Comparison of ENCODE assay signal across 2 cellular contexts in the genomic region with DNA sequence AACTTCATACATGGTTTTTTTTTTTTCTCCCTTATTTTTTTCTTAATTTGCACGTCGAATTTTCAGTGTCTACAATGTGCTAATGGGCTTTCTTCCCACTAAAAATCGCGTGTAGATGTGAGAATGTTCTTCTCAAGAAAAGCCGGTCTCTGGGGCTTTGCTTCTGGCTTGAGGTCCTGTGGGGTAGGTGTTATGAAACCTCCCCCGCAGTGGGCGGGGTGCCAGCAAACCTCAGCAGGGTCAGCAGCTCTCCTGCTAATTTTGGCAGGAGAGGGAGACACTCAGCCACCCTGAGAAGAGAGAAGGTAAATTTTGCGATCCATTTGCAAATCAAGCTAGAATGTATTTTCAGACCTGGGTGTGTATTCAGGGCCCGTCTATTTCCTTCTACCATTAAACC.
TF ChIP-seq lines count a peak whose summit lies in the region.

No MANE protein-coding gene starts in this region.

TF ChIP-seq in IMR-90, 13 proteins besides CTCF, POLR2A, EP300 and RAD21:
- TF ChIP-seq CHD1 (IDR thresholded peaks at IDR 0.05; ENCODE audit: low read depth, low read length) (no peak), FOS (IDR thresholded peaks at IDR 0.05; ENCODE audit: low read depth, low read length) (no peak), CEBPB (IDR thresholded peaks at IDR 0.05; ENCODE audit: low read depth, low read length) (no peak), NFE2L2 (IDR thresholded peaks at IDR 0.05; ENCODE audit: low read depth, low read length) (no peak), BHLHE40 (IDR thresholded peaks at IDR 0.05; ENCODE audit: low read depth, low read length) (no peak), MAZ (IDR thresholded peaks at IDR 0.05; ENCODE audit: borderline replicate concordance, low read depth, low read length) (no peak), RCOR1 (IDR thresholded peaks at IDR 0.05; ENCODE audit: insufficient replicate concordance, low read length) (no peak), MAFK (IDR thresholded peaks at IDR 0.05; ENCODE audit: low read depth, low read length) (no peak), MXI1 (IDR thresholded peaks at IDR 0.05; ENCODE audit: borderline replicate concordance, low read depth, low read length) (no peak), SMC3 (IDR thresholded peaks at IDR 0.05; ENCODE audit: low read depth, low read length) (no peak)
- TF ChIP-seq, protein P1, sequence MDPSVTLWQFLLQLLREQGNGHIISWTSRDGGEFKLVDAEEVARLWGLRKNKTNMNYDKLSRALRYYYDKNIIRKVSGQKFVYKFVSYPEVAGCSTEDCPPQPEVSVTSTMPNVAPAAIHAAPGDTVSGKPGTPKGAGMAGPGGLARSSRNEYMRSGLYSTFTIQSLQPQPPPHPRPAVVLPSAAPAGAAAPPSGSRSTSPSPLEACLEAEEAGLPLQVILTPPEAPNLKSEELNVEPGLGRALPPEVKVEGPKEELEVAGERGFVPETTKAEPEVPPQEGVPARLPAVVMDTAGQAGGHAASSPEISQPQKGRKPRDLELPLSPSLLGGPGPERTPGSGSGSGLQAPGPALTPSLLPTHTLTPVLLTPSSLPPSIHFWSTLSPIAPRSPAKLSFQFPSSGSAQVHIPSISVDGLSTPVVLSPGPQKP (IDR thresholded peaks at IDR 0.05; ENCODE audit: borderline replicate concordance, low read depth, low read length): no peak
- TF ChIP-seq, protein P2, sequence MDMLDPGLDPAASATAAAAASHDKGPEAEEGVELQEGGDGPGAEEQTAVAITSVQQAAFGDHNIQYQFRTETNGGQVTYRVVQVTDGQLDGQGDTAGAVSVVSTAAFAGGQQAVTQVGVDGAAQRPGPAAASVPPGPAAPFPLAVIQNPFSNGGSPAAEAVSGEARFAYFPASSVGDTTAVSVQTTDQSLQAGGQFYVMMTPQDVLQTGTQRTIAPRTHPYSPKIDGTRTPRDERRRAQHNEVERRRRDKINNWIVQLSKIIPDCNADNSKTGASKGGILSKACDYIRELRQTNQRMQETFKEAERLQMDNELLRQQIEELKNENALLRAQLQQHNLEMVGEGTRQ (IDR thresholded peaks at IDR 0.05; ENCODE audit: low read depth, low read length): no peak

TF ChIP-seq in K562, 482 proteins besides CTCF, POLR2A, EP300 and RAD21:
- TF ChIP-seq NFIC (IDR thresholded peaks at IDR 0.05): peak; percentile 25; the same call in 1 of the 2 replicates
- TF ChIP-seq NCOA6 (IDR thresholded peaks at IDR 0.05): no peak
- no peak for TF ChIP-seq FOXP1 (CRISPR knock-in tag; IDR thresholded peaks at IDR 0.05)
